ENCODE assay signal across 8 cellular contexts in genomic region chr2:129354662-129355061, GRCh38.
"Had no signal": no experiment of that assay in that cellular context is flagged by ENCODE, and none has a peak within 500 bp of the region (broad histone marks: within the 10 kb centered on the region; RNA-seq: fewer than 3 reads in every experiment).

No MANE protein-coding gene starts in this region.

- H3K4me3 Mint-ChIP-seq: HFFc6, IgD-negative memory B cell had no signal

- H3K36me3 ChIP-seq: HAP-1 had no signal

- FAIRE-seq: HepG2 had no signal

- H3K4me1 Mint-ChIP-seq: IgD-negative memory B cell had no signal

- H3K27ac ChIP-seq: HL-60 had no signal

- H3K9me3 ChIP-seq: HAP-1 had no signal

- DNase-seq: GOT3, H7, HFFc6 had no signal

- ATAC-seq: HCT116, HepG2 had no signal

- H3K27ac Mint-ChIP-seq: HFFc6 had no signal

- H3K9me3 Mint-ChIP-seq: IgD-negative memory B cell had no signal

- H3K36me3 Mint-ChIP-seq: IgD-negative memory B cell had no signal

- H3K4me1 ChIP-seq: HAP-1 had no signal

- H3K4me3 ChIP-seq: HAP-1 had no signal
